19 cellular contexts compared by ENCODE assay signal in genomic region chr19:30269638-30270037, GRCh38.
DNase-seq lines count a peak whose midpoint lies in the region; ATAC-seq and TF ChIP-seq lines count a peak whose summit lies in the region.
"Had no signal": no experiment of that assay in that cellular context is flagged by ENCODE, and none has a peak within 500 bp of the region (broad histone marks: within the 10 kb centered on the region; RNA-seq: fewer than 3 reads in every experiment).

No MANE protein-coding gene starts in this region.

- H3K4me1 ChIP-seq in thyroid gland: peaks cover 23 to 31% of the 10 kb centered on the region in 2 donors
- H3K4me1 ChIP-seq: A549; BLaER1 treated with 17β-estradiol and CSF1 and Interleukin-3, amounts not matched to agents 10 nM and 100 nM; Caco-2 had no signal

- intact Hi-C loops in thyroid gland (cut with DNase I): no loop called here

- TF ChIP-seq POLR2A in thyroid gland (IDR thresholded peaks at IDR 0.05): peak in 1 of 2 donors; percentile 28

- no peak for ATAC-seq in HG02840 (IDR thresholded peaks at IDR 0.05; ENCODE audit: low FRiP score, unreplicated experiment)
- ATAC-seq: A549; CD8-positive, alpha-beta T cell; GM12878 had no signal

- peak overlapping the region; percentile 67 to 77 (median 70) for H3K27ac ChIP-seq in thyroid gland
- H3K27ac ChIP-seq: 22Rv1; A549; BLaER1 treated with 17β-estradiol and CSF1 and Interleukin-3, amounts not matched to agents 10 nM and 100 nM; C4-2B had no signal

- DNase-seq in DMS79 (lab: John Stamatoyannopoulos, UW) (peak; percentile 6), DMS79 treated with DMSO at 0.1 percent for 48 hours (lab: John Stamatoyannopoulos, UW) (no peak), NCI-H1105 treated with DMSO at 0.1 percent for 48 hours (lab: John Stamatoyannopoulos, UW) (peak; percentile 47), cerebellar cortex (ENCODE audit: low spot score) (peak; percentile 33), thyroid gland (peak; percentile 31 to 55), midbrain (lab: John Stamatoyannopoulos, UW) (no peak)
- no peak for DNase-seq in stimulated activated CD4-positive, alpha-beta T cell treated with anti-CD3 and anti-CD28 coated beads, Interleukin-12 subunit alpha, Interleukin-12 subunit beta, amount 100 ng/mL, for 4 hours
- DNase-seq: AML-193; Caco-2; Calu3; CD4-positive, alpha-beta T cell; CD8-positive, alpha-beta T cell; GDM1 had no signal

- H3K27me3 ChIP-seq in thyroid gland: no peaks in the 10 kb centered on the region
- H3K27me3 ChIP-seq: BLaER1 treated with 17β-estradiol and CSF1 and Interleukin-3, amounts not matched to agents 10 nM and 100 nM had no signal

- TF ChIP-seq CTCF in thyroid gland (IDR thresholded peaks at IDR 0.05): no peak

- H3K9me3 ChIP-seq in thyroid gland: no peaks in the 10 kb centered on the region
- H3K9me3 ChIP-seq: Caco-2 had no signal

- H3K36me3 ChIP-seq in thyroid gland: no peaks in the 10 kb centered on the region
- H3K36me3 ChIP-seq: BLaER1 treated with 17β-estradiol and CSF1 and Interleukin-3, amounts not matched to agents 10 nM and 100 nM had no signal

- H3K4me3 ChIP-seq in thyroid gland (replicated peaks in 1 of 3): no peak overlapping the region
- H3K4me3 ChIP-seq: A549; BLaER1 treated with 17β-estradiol and CSF1 and Interleukin-3, amounts not matched to agents 10 nM and 100 nM; GM12878 had no signal

- WGBS in thyroid gland, 2 donors: 28 to 52% methylated on average over 9 of the region's 9 CpGs

Comparison
In these comparisons a context has a peak if more than half of its experiments do, and no peak if none do; other contexts are left out.
1. DNase-seq: peak in DMS79 (single experiment), NCI-H1105 treated with DMSO at 0.1 percent for 48 hours (single experiment), cerebellar cortex (single experiment) and thyroid gland (2 of 2); none in DMS79 treated with DMSO at 0.1 percent for 48 hours (single experiment), midbrain (single experiment) and stimulated activated CD4-positive, alpha-beta T cell treated with anti-CD3 and anti-CD28 coated beads, Interleukin-12 subunit alpha, Interleukin-12 subunit beta, amount 100 ng/mL, for 4 hours (single experiment).